ENCODE assay signal across 27 cellular contexts in the genomic region with DNA sequence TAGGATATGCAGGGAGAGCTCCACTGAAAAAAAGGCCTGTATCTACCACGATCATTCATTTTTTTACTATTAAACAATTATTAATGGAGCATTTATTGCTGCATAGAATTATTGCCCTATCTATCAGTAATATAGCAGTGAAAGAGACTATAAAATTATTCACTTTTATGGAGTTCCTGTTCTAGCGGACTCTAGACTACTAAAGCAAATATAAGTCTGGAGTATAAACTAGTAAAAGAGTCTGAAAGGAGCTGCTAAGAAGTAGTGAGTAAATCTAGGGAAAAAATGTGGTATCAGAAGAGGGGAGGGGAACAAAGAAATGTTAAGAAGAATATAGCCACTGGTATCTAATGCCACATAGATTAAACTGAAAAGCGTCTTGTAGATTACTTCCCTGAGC.
DNase-seq lines count a peak whose midpoint lies in the region; ATAC-seq, FAIRE-seq and TF ChIP-seq lines count a peak whose summit lies in the region.
"Had no signal": no experiment of that assay in that cellular context is flagged by ENCODE, and none has a peak within 500 bp of the region (broad histone marks: within the 10 kb centered on the region; RNA-seq: fewer than 3 reads in every experiment).

No MANE protein-coding gene starts in this region.

- TF ChIP-seq CTCF in VCaP (conservative IDR thresholded peaks at IDR 0.05), result no peak

- no peaks in the 10 kb centered on the region for H3K9me3 ChIP-seq in small intestine (ENCODE audit: control insufficient read depth, low read depth)
- H3K9me3 ChIP-seq: BE2C, BLaER1 had no signal

- POLR2A ChIA-PET in activated CD4-positive, alpha-beta T cell treated with anti-CD3 and anti-CD28 coated beads for 36 hours (lab: Charles Lee), result no interaction called here

- WGBS in small intestine, 3 donors, result 13 to 55% (median 34%) methylated on average over 3 of the region's 3 CpGs

- H3K4me3 Mint-ChIP-seq in activated CD4-positive, alpha-beta T cell treated with anti-CD3 and anti-CD28 coated beads for 36 hours, result no peak overlapping the region
- H3K4me3 Mint-ChIP-seq: CD14-positive monocyte; CD4-positive, alpha-beta memory T cell; CD4-positive, CD25-positive, alpha-beta regulatory T cell; CD8-positive, alpha-beta memory T cell had no signal

- ATAC-seq in left colon, result peak; percentile 71
- ATAC-seq in activated CD4-positive, alpha-beta T cell treated with anti-CD3 and anti-CD28 coated beads for 36 hours, result no peak
- ATAC-seq: GM12878 had no signal

- H3K4me1 ChIP-seq in small intestine (ENCODE audit: control insufficient read depth in 2 of 2, insufficient read depth in 1 of 2, low read depth in 1 of 2, low read length in 1 of 2), result peaks cover 0 to 2% of the 10 kb centered on the region in 2 donors
- H3K4me1 ChIP-seq: BE2C, BLaER1 had no signal

- no peak for DNase-seq in left colon
- peak; percentile 74 for DNase-seq in small intestine
- no peak for DNase-seq in activated CD4-positive, alpha-beta T cell treated with anti-CD3 and anti-CD28 coated beads for 36 hours
- no peak for DNase-seq in HK-2 (ENCODE audit: unreplicated experiment)
- DNase-seq in GM03348 (ENCODE audit: low spot score), result no peak
- DNase-seq: 8988T; ACHN; BE2C; C1 segment of cervical spinal cord; CD4-positive, alpha-beta memory T cell; CD4-positive, CD25-positive, alpha-beta regulatory T cell; CD8-positive, alpha-beta memory T cell; COR-L47; DMS 273 treated with DMSO at 0.1 percent for 48 hours; DMS153; DMS79; DND-41; EL; GF-D8 had no signal

- H3K27ac ChIP-seq in VCaP (peak overlapping the region; percentile 31; the same call in 1 of the 2 replicates), small intestine (ENCODE audit: low read depth in 1 of 2, low read length in 1 of 2) (no peak overlapping the region)
- H3K27ac ChIP-seq: BLaER1 had no signal

- H3K27me3 ChIP-seq in small intestine (ENCODE audit: control insufficient read depth in 2 of 2, insufficient read depth in 2 of 2, low read length in 2 of 2), result no peaks in the 10 kb centered on the region
- H3K27me3 ChIP-seq: BE2C, BLaER1 had no signal

- intact Hi-C loops in left colon (cut with DNase I, micrococcal nuclease), result no loop called here
- intact Hi-C loops in activated CD4-positive, alpha-beta T cell treated with anti-CD3 and anti-CD28 coated beads for 36 hours (cut with DNase I, micrococcal nuclease), result no loop called here

- no peaks in the 10 kb centered on the region for H3K4me1 Mint-ChIP-seq in activated CD4-positive, alpha-beta T cell treated with anti-CD3 and anti-CD28 coated beads for 36 hours
- H3K4me1 Mint-ChIP-seq: CD14-positive monocyte; CD4-positive, alpha-beta memory T cell; CD4-positive, CD25-positive, alpha-beta regulatory T cell; CD8-positive, alpha-beta memory T cell had no signal

- peaks cover 10% of the 10 kb centered on the region for H3K9me3 Mint-ChIP-seq in activated CD4-positive, alpha-beta T cell treated with anti-CD3 and anti-CD28 coated beads for 36 hours (ENCODE audit: low read depth)

- no peaks in the 10 kb centered on the region for H3K36me3 ChIP-seq in small intestine (ENCODE audit: control insufficient read depth in 2 of 2, insufficient read depth in 2 of 2, low read length in 2 of 2)
- H3K36me3 ChIP-seq: BE2C, BLaER1 had no signal

- no peaks in the 10 kb centered on the region for H3K36me3 Mint-ChIP-seq in activated CD4-positive, alpha-beta T cell treated with anti-CD3 and anti-CD28 coated beads for 36 hours (ENCODE audit: low read depth)
- H3K36me3 Mint-ChIP-seq: CD14-positive monocyte; CD4-positive, alpha-beta memory T cell; CD4-positive, CD25-positive, alpha-beta regulatory T cell; CD8-positive, alpha-beta memory T cell had no signal

- H3K4me3 ChIP-seq in small intestine (ENCODE audit: low read depth in 1 of 2, low read length in 2 of 2), result no peak overlapping the region
- H3K4me3 ChIP-seq: BLaER1, GM12878 had no signal

- H3K27me3 Mint-ChIP-seq in activated CD4-positive, alpha-beta T cell treated with anti-CD3 and anti-CD28 coated beads for 36 hours, result no peaks in the 10 kb centered on the region
- H3K27me3 Mint-ChIP-seq: CD4-positive, alpha-beta memory T cell; CD4-positive, CD25-positive, alpha-beta regulatory T cell; CD8-positive, alpha-beta memory T cell had no signal

- FAIRE-seq in small intestine (lab: Jason Lieb, UNC), result no peak
- FAIRE-seq: A204.1, G401.6, GM12878, GM12892, GM18507 had no signal

- CTCF ChIA-PET in activated CD4-positive, alpha-beta T cell treated with anti-CD3 and anti-CD28 coated beads for 36 hours (lab: Charles Lee), result no interaction called here

- no peak overlapping the region for H3K27ac Mint-ChIP-seq in activated CD4-positive, alpha-beta T cell treated with anti-CD3 and anti-CD28 coated beads for 36 hours
- H3K27ac Mint-ChIP-seq: CD14-positive monocyte; CD4-positive, CD25-positive, alpha-beta regulatory T cell; CD8-positive, alpha-beta memory T cell had no signal
